In genomic region chr13:97028441-97029299, GRCh38 we compare ENCODE assay signal across 8 cellular contexts. TPM values are rescaled to one million over a fixed set of nuclear protein-coding genes. Genes with fewer than 3 reads are reported as not detected.
A peak's percentile ranks its signal among the peaks of the same experiment; 100 is the strongest.
DNase-seq lines count a peak whose midpoint lies in the region; ATAC-seq, FAIRE-seq and TF ChIP-seq lines count a peak whose summit lies in the region.

No MANE protein-coding gene starts in this region.

- peak; percentile 68 to 74 for TF ChIP-seq CTCF in suprapubic skin (IDR thresholded peaks at IDR 0.05)

- H3K27me3 ChIP-seq in CD4-positive, CD25-positive, alpha-beta regulatory T cell (ENCODE audit: control insufficient read depth, insufficient read depth, low read length) = no peaks in the 10 kb centered on the region
- no peaks in the 10 kb centered on the region for H3K27me3 ChIP-seq in suprapubic skin

- no peak overlapping the region for H3K27ac Mint-ChIP-seq in CD4-positive, CD25-positive, alpha-beta regulatory T cell
- H3K27ac Mint-ChIP-seq in activated CD4-positive, alpha-beta T cell treated with anti-CD3 and anti-CD28 coated beads, Interleukin-2, amount 10 ng/mL, durations not matched to agents 7 days and 5 days = no peak overlapping the region

- H3K4me3 Mint-ChIP-seq in CD4-positive, CD25-positive, alpha-beta regulatory T cell = no peak overlapping the region
- no peak overlapping the region for H3K4me3 Mint-ChIP-seq in activated CD4-positive, alpha-beta T cell treated with anti-CD3 and anti-CD28 coated beads, Interleukin-2, amount 10 ng/mL, durations not matched to agents 7 days and 5 days

- H3K9me3 Mint-ChIP-seq in CD4-positive, CD25-positive, alpha-beta regulatory T cell = peaks cover 0 to 4% (median 0%) of the 10 kb centered on the region in 7 donors
- H3K9me3 Mint-ChIP-seq in activated CD4-positive, alpha-beta T cell treated with anti-CD3 and anti-CD28 coated beads, Interleukin-2, amount 10 ng/mL, durations not matched to agents 7 days and 5 days = no peaks in the 10 kb centered on the region

- no peak for TF ChIP-seq EP300 in suprapubic skin (IDR thresholded peaks at IDR 0.05)

- no peak overlapping the region for H3K27ac ChIP-seq in CD4-positive, CD25-positive, alpha-beta regulatory T cell (ENCODE audit: insufficient read depth, low read length, poor library complexity, severe bottlenecking)
- no peak overlapping the region for H3K27ac ChIP-seq in suprapubic skin

- peak in 2 of 3 donors; percentile 8 to 24 for DNase-seq in CD4-positive, CD25-positive, alpha-beta regulatory T cell
- peak; percentile 65 for DNase-seq in NCI-H2171 treated with DMSO at 0.1 percent for 48 hours (lab: John Stamatoyannopoulos, UW)
- peak; percentile 47 for DNase-seq in activated CD4-positive, alpha-beta T cell treated with anti-CD3 and anti-CD28 coated beads, Interleukin-2, amount 10 ng/mL, durations not matched to agents 7 days and 5 days
- peak; percentile 71 for DNase-seq in midbrain (lab: John Stamatoyannopoulos, UW)
- DNase-seq in suprapubic skin (ENCODE audit: low spot score in 2 of 2) = peak; percentile 63 to 81

- no peaks in the 10 kb centered on the region for H3K4me1 ChIP-seq in CD4-positive, CD25-positive, alpha-beta regulatory T cell (ENCODE audit: control insufficient read depth, insufficient read depth, low read length, poor library complexity, severe bottlenecking)
- H3K4me1 ChIP-seq in suprapubic skin = peaks cover 6% of the 10 kb centered on the region

- ATAC-seq in CD4-positive, CD25-positive, alpha-beta regulatory T cell (ENCODE audit: low read depth in 2 of 2) = no peak
- peak; percentile 58 for ATAC-seq in GM21529 (IDR thresholded peaks at IDR 0.05; ENCODE audit: unreplicated experiment)
- ATAC-seq in HG03196 (IDR thresholded peaks at IDR 0.05; ENCODE audit: unreplicated experiment) = no peak

- no peaks in the 10 kb centered on the region for H3K9me3 ChIP-seq in CD4-positive, CD25-positive, alpha-beta regulatory T cell (ENCODE audit: control insufficient read depth in 2 of 2, low read length in 2 of 2)
- no peaks in the 10 kb centered on the region for H3K9me3 ChIP-seq in suprapubic skin

- H3K4me1 Mint-ChIP-seq in CD4-positive, CD25-positive, alpha-beta regulatory T cell = no peaks in the 10 kb centered on the region
- no peaks in the 10 kb centered on the region for H3K4me1 Mint-ChIP-seq in activated CD4-positive, alpha-beta T cell treated with anti-CD3 and anti-CD28 coated beads, Interleukin-2, amount 10 ng/mL, durations not matched to agents 7 days and 5 days

- WGBS in suprapubic skin = 41% methylated on average over 12 of the region's 12 CpGs

- no peak for TF ChIP-seq POLR2A in suprapubic skin (IDR thresholded peaks at IDR 0.05)

- CTCF ChIA-PET in activated CD4-positive, alpha-beta T cell treated with anti-CD3 and anti-CD28 coated beads, Interleukin-2, amount 10 ng/mL, durations not matched to agents 7 days and 5 days (lab: Charles Lee) = no interaction called here

- H3K27me3 Mint-ChIP-seq in CD4-positive, CD25-positive, alpha-beta regulatory T cell = peaks cover 20% of the 10 kb centered on the region
- peaks cover 16% of the 10 kb centered on the region for H3K27me3 Mint-ChIP-seq in activated CD4-positive, alpha-beta T cell treated with anti-CD3 and anti-CD28 coated beads, Interleukin-2, amount 10 ng/mL, durations not matched to agents 7 days and 5 days

- no peaks in the 10 kb centered on the region for H3K36me3 ChIP-seq in CD4-positive, CD25-positive, alpha-beta regulatory T cell (ENCODE audit: control insufficient read depth, insufficient read depth, low read length)
- H3K36me3 ChIP-seq in suprapubic skin = no peaks in the 10 kb centered on the region

- POLR2A ChIA-PET in activated CD4-positive, alpha-beta T cell treated with anti-CD3 and anti-CD28 coated beads, Interleukin-2, amount 10 ng/mL, durations not matched to agents 7 days and 5 days (lab: Charles Lee) = no interaction called here

- H3K36me3 Mint-ChIP-seq in CD4-positive, CD25-positive, alpha-beta regulatory T cell = no peaks in the 10 kb centered on the region
- no peaks in the 10 kb centered on the region for H3K36me3 Mint-ChIP-seq in activated CD4-positive, alpha-beta T cell treated with anti-CD3 and anti-CD28 coated beads, Interleukin-2, amount 10 ng/mL, durations not matched to agents 7 days and 5 days (ENCODE audit: low read depth)

- FAIRE-seq in endometrium (lab: Jason Lieb, UNC) = peak; percentile 95

- H3K4me3 ChIP-seq in CD4-positive, CD25-positive, alpha-beta regulatory T cell (ENCODE audit: low read depth, low read length) = no peak overlapping the region
- no peak overlapping the region for H3K4me3 ChIP-seq in suprapubic skin

RNA-seq across cellular contexts. Expression of gene OXGR1, which starts 34.4 kb away (rescaled TPM):
- not detected for total RNA-seq in CD4-positive, CD25-positive, alpha-beta regulatory T cell
- not detected for polyA plus RNA-seq in CD4-positive, CD25-positive, alpha-beta regulatory T cell
- total RNA-seq in activated CD4-positive, alpha-beta T cell treated with anti-CD3 and anti-CD28 coated beads, Interleukin-2, amount 10 ng/mL, durations not matched to agents 7 days and 5 days = not detected
- 10 to 100 TPM in 2 of 4 donors, 1 to 10 TPM in 2; 3.8 to 19.5 (median 8.7) TPM for total RNA-seq in suprapubic skin

Comparison
In these comparisons a context has a peak if more than half of its experiments do, and no peak if none do; other contexts are left out.
1. DNase-seq: peak in every context shown above with its lines; median percentile 72 in suprapubic skin; 71 in midbrain; 65 in NCI-H2171 treated with DMSO at 0.1 percent for 48 hours; 47 in activated CD4-positive, alpha-beta T cell treated with anti-CD3 and anti-CD28 coated beads, Interleukin-2, amount 10 ng/mL, durations not matched to agents 7 days and 5 days; 16 in CD4-positive, CD25-positive, alpha-beta regulatory T cell.